In the genomic region with DNA sequence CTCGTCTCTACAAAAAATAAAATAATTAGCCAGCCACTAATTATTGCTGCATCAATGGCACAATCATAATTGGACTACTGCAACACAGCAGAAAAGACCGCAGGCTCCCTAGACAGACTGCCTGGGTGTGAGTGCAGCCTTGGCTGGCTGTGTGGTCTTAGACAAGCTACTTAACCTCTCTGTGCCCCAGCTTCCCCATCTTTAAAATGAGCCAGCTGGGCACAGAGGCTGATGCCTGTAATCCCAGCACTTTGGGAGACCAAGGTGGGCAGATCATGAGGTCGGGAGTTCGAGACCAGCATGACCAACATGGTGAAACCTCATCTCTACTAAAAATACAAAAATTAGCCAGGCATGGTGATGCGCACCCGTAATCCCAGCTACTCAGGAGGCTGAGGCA, we compare ENCODE assay signal across 2 cellular contexts.
A peak's percentile ranks its signal among the peaks of the same experiment; 100 is the strongest.
TF ChIP-seq lines count a peak whose summit lies in the region.

No MANE protein-coding gene starts in this region.

TF ChIP-seq in HepG2, 621 proteins besides CTCF, POLR2A, EP300 and RAD21:
- TF ChIP-seq ZNF292 (CRISPR knock-in tag; IDR thresholded peaks at IDR 0.05; ENCODE audit: borderline replicate concordance, low read depth), result no peak
- no peak for TF ChIP-seq ZNF562 (CRISPR knock-in tag; IDR thresholded peaks at IDR 0.05; ENCODE audit: borderline replicate concordance)
- TF ChIP-seq, protein P1, sequence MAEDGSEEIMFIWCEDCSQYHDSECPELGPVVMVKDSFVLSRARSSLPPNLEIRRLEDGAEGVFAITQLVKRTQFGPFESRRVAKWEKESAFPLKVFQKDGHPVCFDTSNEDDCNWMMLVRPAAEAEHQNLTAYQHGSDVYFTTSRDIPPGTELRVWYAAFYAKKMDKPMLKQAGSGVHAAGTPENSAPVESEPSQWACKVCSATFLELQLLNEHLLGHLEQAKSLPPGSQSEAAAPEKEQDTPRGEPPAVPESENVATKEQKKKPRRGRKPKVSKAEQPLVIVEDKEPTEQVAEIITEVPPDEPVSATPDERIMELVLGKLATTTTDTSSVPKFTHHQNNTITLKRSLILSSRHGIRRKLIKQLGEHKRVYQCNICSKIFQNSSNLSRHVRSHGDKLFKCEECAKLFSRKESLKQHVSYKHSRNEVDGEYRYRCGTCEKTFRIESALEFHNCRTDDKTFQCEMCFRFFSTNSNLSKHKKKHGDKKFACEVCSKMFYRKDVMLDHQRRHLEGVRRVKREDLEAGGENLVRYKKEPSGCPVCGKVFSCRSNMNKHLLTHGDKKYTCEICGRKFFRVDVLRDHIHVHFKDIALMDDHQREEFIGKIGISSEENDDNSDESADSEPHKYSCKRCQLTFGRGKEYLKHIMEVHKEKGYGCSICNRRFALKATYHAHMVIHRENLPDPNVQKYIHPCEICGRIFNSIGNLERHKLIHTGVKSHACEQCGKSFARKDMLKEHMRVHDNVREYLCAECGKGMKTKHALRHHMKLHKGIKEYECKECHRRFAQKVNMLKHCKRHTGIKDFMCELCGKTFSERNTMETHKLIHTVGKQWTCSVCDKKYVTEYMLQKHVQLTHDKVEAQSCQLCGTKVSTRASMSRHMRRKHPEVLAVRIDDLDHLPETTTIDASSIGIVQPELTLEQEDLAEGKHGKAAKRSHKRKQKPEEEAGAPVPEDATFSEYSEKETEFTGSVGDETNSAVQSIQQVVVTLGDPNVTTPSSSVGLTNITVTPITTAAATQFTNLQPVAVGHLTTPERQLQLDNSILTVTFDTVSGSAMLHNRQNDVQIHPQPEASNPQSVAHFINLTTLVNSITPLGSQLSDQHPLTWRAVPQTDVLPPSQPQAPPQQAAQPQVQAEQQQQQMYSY (CRISPR knock-in tag; IDR thresholded peaks at IDR 0.05), result no peak
- TF ChIP-seq KDM5B (CRISPR knock-in tag; IDR thresholded peaks at IDR 0.05; ENCODE audit: borderline replicate concordance), result no peak
- TF ChIP-seq ZNF768 (CRISPR knock-in tag; IDR thresholded peaks at IDR 0.05), result peak; percentile 70; the same call in 1 of the 2 replicates
TF ChIP-seq in HepG2: peak in this region for 1.

TF ChIP-seq in HEK293, 187 proteins besides CTCF, POLR2A, EP300 and RAD21:
- TF ChIP-seq IKZF3 (tag by site-specific recombination; IDR thresholded peaks at IDR 0.05), result no peak
- TF ChIP-seq ZNF768 (tag by site-specific recombination; IDR thresholded peaks at IDR 0.05), result peak; percentile 74; the same call in 1 of the 2 replicates
- no peak for TF ChIP-seq PRDM6 (tag by site-specific recombination; IDR thresholded peaks at IDR 0.05)
